18 cellular contexts compared by ENCODE assay signal in genomic region chrX:136048446-136048845, GRCh38.
"Had no signal": no experiment of that assay in that cellular context is flagged by ENCODE, and none has a peak within 500 bp of the region (broad histone marks: within the 10 kb centered on the region; RNA-seq: fewer than 3 reads in every experiment).

No MANE protein-coding gene starts in this region.

- DNase-seq: activated CD4-positive, alpha-beta T cell treated with anti-CD3 and anti-CD28 coated beads, Interleukin-2, amount 50 U/mL, for 4 hours; activated CD4-positive, CD25-positive, alpha-beta regulatory T cell treated with anti-CD3 and anti-CD28 coated beads, Interleukin-2, amount 50 U/mL, for 72 hours; activated naive CD4-positive, alpha-beta T cell treated with anti-CD3 and anti-CD28 coated beads for 36 hours; colonic mucosa; islet precursor cell; nephron progenitor cell; occipital lobe; right lobe of liver; SK-N-SH; stimulated activated CD4-positive, alpha-beta T cell treated with anti-CD3 and anti-CD28 coated beads, Interleukin-1b, Interleukin-23, amount 100 ng/mL, for 48 hours; T-cell; T-helper 9 cell had no signal

- H3K4me3 ChIP-seq: cardiac muscle cell, colonic mucosa, gastroesophageal sphincter, lung, right lobe of liver had no signal

- H3K9me3 Mint-ChIP-seq: activated naive CD4-positive, alpha-beta T cell treated with anti-CD3 and anti-CD28 coated beads for 36 hours; activated T-helper 2 cell treated with anti-CD3 and anti-CD28 coated beads, Interferon-gamma antibody, Interleukin-2, Interleukin-4, amounts not matched to agents 10 μg/mL and 5 μg/mL and 100 μg/mL, durations not matched to agents 14 hours and 24 hours and 36 hours; T-cell had no signal

- H3K27ac Mint-ChIP-seq: activated naive CD4-positive, alpha-beta T cell treated with anti-CD3 and anti-CD28 coated beads for 36 hours; activated T-helper 2 cell treated with anti-CD3 and anti-CD28 coated beads, Interferon-gamma antibody, Interleukin-2, Interleukin-4, amounts not matched to agents 10 μg/mL and 5 μg/mL and 100 μg/mL, durations not matched to agents 14 hours and 24 hours and 36 hours; mesothelial cell of epicardium; nephron progenitor cell; T-cell had no signal

- H3K36me3 ChIP-seq: colonic mucosa, gastroesophageal sphincter, right lobe of liver had no signal

- H3K27me3 ChIP-seq: cardiac muscle cell, colonic mucosa, gastroesophageal sphincter, right lobe of liver had no signal

- H3K9me3 ChIP-seq: colonic mucosa, gastroesophageal sphincter, right lobe of liver, SK-N-SH had no signal

- H3K4me1 ChIP-seq: colonic mucosa, right lobe of liver had no signal

- H3K4me3 Mint-ChIP-seq: activated naive CD4-positive, alpha-beta T cell treated with anti-CD3 and anti-CD28 coated beads for 36 hours; mesothelial cell of epicardium; nephron progenitor cell; T-cell had no signal

- H3K4me1 Mint-ChIP-seq: mesothelial cell of epicardium, T-cell had no signal

- H3K27ac ChIP-seq: cardiac muscle cell, colonic mucosa, gastroesophageal sphincter, right lobe of liver had no signal

- ATAC-seq: esophagus mucosa, gastroesophageal sphincter, right lobe of liver, T-cell had no signal
